In the genomic region with DNA sequence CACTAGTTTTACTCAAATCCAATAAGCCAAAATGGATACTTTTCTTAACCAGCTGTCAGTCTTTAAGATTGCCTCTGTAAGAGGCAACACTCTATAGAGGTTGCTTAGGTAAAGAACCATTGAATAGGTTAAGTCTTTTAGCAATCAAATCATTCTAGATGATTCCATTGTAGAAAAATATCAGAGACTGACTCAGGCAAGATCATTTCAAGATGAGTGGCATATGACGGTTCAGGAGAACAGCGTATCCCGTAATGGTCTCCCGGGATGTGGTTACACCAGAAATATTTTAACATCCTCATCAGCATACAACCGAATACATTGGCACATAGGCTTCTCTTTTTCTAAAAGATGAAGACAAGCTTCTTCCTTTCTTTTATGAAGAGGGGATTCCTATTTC, we compare ENCODE assay signal across 5 cellular contexts.
"Had no signal": no experiment of that assay in that cellular context is flagged by ENCODE, and none has a peak within 500 bp of the region (broad histone marks: within the 10 kb centered on the region; RNA-seq: fewer than 3 reads in every experiment).

No MANE protein-coding gene starts in this region.

- DNase-seq: IMR-90, KBM-7, KG1 had no signal

- H3K27ac ChIP-seq: HL-60 had no signal

- H3K4me3 ChIP-seq: K562 had no signal
